8 cellular contexts compared by ENCODE assay signal in genomic region chr12:27523642-27524488, GRCh38. TPM values are rescaled to one million over a fixed set of nuclear protein-coding genes. Genes with fewer than 3 reads are reported as not detected.
A peak's percentile ranks its signal among the peaks of the same experiment; 100 is the strongest.
DNase-seq lines count a peak whose midpoint lies in the region; ATAC-seq and FAIRE-seq lines count a peak whose summit lies in the region.

Gene PPFIBP1 (plus strand): TSS chr12:27524206. CDS start chr12:27633397, 109,191 bp downstream.

- no peaks in the 10 kb centered on the region for H3K27me3 ChIP-seq in muscle layer of duodenum (ENCODE audit: low read depth, low read length)

- H3K4me1 ChIP-seq in muscle layer of duodenum (ENCODE audit: control insufficient read depth in 1 of 2, insufficient read depth in 2 of 2, low read length in 2 of 2), result peaks cover 0 to 10% of the 10 kb centered on the region in 2 donors

- H3K36me3 ChIP-seq in KOPT-K1 (ENCODE audit: insufficient read depth, low read length) (no peaks in the 10 kb centered on the region), muscle layer of duodenum (ENCODE audit: control insufficient read depth in 1 of 2, insufficient read depth in 2 of 2, low read length in 2 of 2) (no peaks in the 10 kb centered on the region)

- H3K9me3 ChIP-seq in KOPT-K1 (ENCODE audit: insufficient read depth, low read length, poor library complexity, severe bottlenecking) (no peaks in the 10 kb centered on the region), muscle layer of duodenum (ENCODE audit: control insufficient read depth in 1 of 2, low read length in 2 of 2) (no peaks in the 10 kb centered on the region)

- H3K27me3 Mint-ChIP-seq in activated T-cell treated with anti-CD3 and anti-CD28 coated beads, Interleukin-2, amount 50 U/mL, for 72 hours (ENCODE audit: low read depth), result peaks cover 49% of the 10 kb centered on the region

- peak within 1 kb of the TSS; percentile 72 to 94 for H3K4me3 ChIP-seq in muscle layer of duodenum (ENCODE audit: low read depth in 1 of 2, low read length in 2 of 2)

- H3K4me3 Mint-ChIP-seq in activated T-cell treated with anti-CD3 and anti-CD28 coated beads, Interleukin-2, amount 50 U/mL, for 72 hours, result peak within 1 kb of the TSS; percentile 93 to 94

- peak; percentile 91 for DNase-seq in DMS79 treated with DMSO at 0.1 percent for 48 hours (lab: John Stamatoyannopoulos, UW)
- peak; percentile 94 for DNase-seq in RCC 7860 (ENCODE audit: low spot score)
- DNase-seq in activated T-cell treated with anti-CD3 and anti-CD28 coated beads, Interleukin-2, amount 50 U/mL, for 72 hours, result peak; percentile 87 to 88
- peak; percentile 93 to 97 for DNase-seq in stimulated activated CD8-positive, alpha-beta memory T cell treated with anti-CD3 and anti-CD28 coated beads, Interleukin-7, amount 100 ng/mL, for 4 hours (ENCODE audit: low read depth in 2 of 2)

- no peaks in the 10 kb centered on the region for H3K9me3 Mint-ChIP-seq in activated T-cell treated with anti-CD3 and anti-CD28 coated beads, Interleukin-2, amount 50 U/mL, for 72 hours

- peaks cover 27% of the 10 kb centered on the region for H3K4me1 Mint-ChIP-seq in activated T-cell treated with anti-CD3 and anti-CD28 coated beads, Interleukin-2, amount 50 U/mL, for 72 hours (ENCODE audit: low read depth)

- ATAC-seq in GM21737 (IDR thresholded peaks at IDR 0.05; ENCODE audit: unreplicated experiment) (peak; percentile 98), esophagus mucosa (peak; percentile 100)
- ATAC-seq in activated T-cell treated with anti-CD3 and anti-CD28 coated beads, Interleukin-2, amount 50 U/mL, for 72 hours (replicated peaks in 1 of 2), result peak; percentile 98 to 99

- peak; percentile 86 for FAIRE-seq in RCC 7860 (lab: Jason Lieb, UNC)

- H3K27ac ChIP-seq in KOPT-K1 (ENCODE audit: low read depth, low read length, poor library complexity, severe bottlenecking), result peak within 1 kb of the TSS; percentile 76
- H3K27ac ChIP-seq in muscle layer of duodenum (ENCODE audit: low read length), result peak within 1 kb of the TSS; percentile 96

- H3K27ac Mint-ChIP-seq in activated T-cell treated with anti-CD3 and anti-CD28 coated beads, Interleukin-2, amount 50 U/mL, for 72 hours, result peak within 1 kb of the TSS; percentile 89

- H3K36me3 Mint-ChIP-seq in activated T-cell treated with anti-CD3 and anti-CD28 coated beads, Interleukin-2, amount 50 U/mL, for 72 hours (ENCODE audit: insufficient read depth in 2 of 2), result no peaks in the 10 kb centered on the region

RNA-seq across cellular contexts. Expression of gene PPFIBP1, which starts in this region (rescaled TPM):
- 1 to 10 TPM; 7.5 to 8.1 TPM for total RNA-seq in activated T-cell treated with anti-CD3 and anti-CD28 coated beads, Interleukin-2, amount 50 U/mL, for 72 hours
- total RNA-seq in esophagus mucosa, result 57.3 TPM

Comparison
In these comparisons a context has a peak if more than half of its experiments do, and no peak if none do; other contexts are left out.
1. Peak in every context shown above with its lines: DNase-seq, ATAC-seq, H3K4me3 ChIP-seq and H3K27ac ChIP-seq.